ENCODE assay signal across 13 cellular contexts in genomic region chr7:89029864-89030263, GRCh38.
A peak's percentile ranks its signal among the peaks of the same experiment; 100 is the strongest.
DNase-seq lines count a peak whose midpoint lies in the region; ATAC-seq and TF ChIP-seq lines count a peak whose summit lies in the region.
"Had no signal": no experiment of that assay in that cellular context is flagged by ENCODE, and none has a peak within 500 bp of the region (broad histone marks: within the 10 kb centered on the region; RNA-seq: fewer than 3 reads in every experiment).

No MANE protein-coding gene starts in this region.

- no peak overlapping the region for H3K18ac ChIP-seq in neuronal stem cell (ENCODE audit: low read length)

- no peak overlapping the region for H2BK12ac ChIP-seq in neuronal stem cell (ENCODE audit: low read length)

- intact Hi-C loops in right lobe of liver (cut with DNase I) = no loop called here

- H3K9me3 ChIP-seq in neuronal stem cell (replicated peaks in 1 of 2; ENCODE audit: control insufficient read depth in 2 of 2, insufficient read depth in 1 of 2, low read depth in 1 of 2, low read length in 2 of 2) (no peaks in the 10 kb centered on the region), right lobe of liver (no peaks in the 10 kb centered on the region)
- H3K9me3 ChIP-seq: sigmoid colon, SJCRH30 had no signal

- ATAC-seq in right lobe of liver (no peak), GM18861 (IDR thresholded peaks at IDR 0.05; ENCODE audit: unreplicated experiment) (no peak)
- ATAC-seq: left colon; naive thymus-derived CD8-positive, alpha-beta T cell had no signal

- H2BK5ac ChIP-seq in neuronal stem cell (ENCODE audit: low read length) = no peak overlapping the region

- H3K4ac ChIP-seq in neuronal stem cell (ENCODE audit: low read length) = no peak overlapping the region

- H2AFZ ChIP-seq in neuronal stem cell (ENCODE audit: low read length) = peak overlapping the region; percentile 29

- H3K36me3 ChIP-seq in GM06990 (ENCODE audit: control insufficient read depth, insufficient read depth, low read length) (no peaks in the 10 kb centered on the region), neuronal stem cell (replicated peaks in 1 of 2; ENCODE audit: control insufficient read depth in 2 of 2, insufficient read depth in 2 of 2, low read length in 2 of 2) (no peaks in the 10 kb centered on the region), right lobe of liver (no peaks in the 10 kb centered on the region)
- H3K36me3 ChIP-seq: sigmoid colon, SJCRH30, WERI-Rb-1 had no signal

- no peak overlapping the region for H2BK15ac ChIP-seq in neuronal stem cell (ENCODE audit: low read length)

- no peak overlapping the region for H3K14ac ChIP-seq in neuronal stem cell (ENCODE audit: low read length)

- H3K27me3 ChIP-seq in GM06990 (replicated peaks; ENCODE audit: control insufficient read depth, insufficient read depth, low read length) (no peaks in the 10 kb centered on the region), neuronal stem cell (ENCODE audit: control insufficient read depth in 3 of 3, insufficient read depth in 3 of 3, low read depth in 1 of 3, low read length in 3 of 3) (no peaks in the 10 kb centered on the region), right lobe of liver (no peaks in the 10 kb centered on the region)
- H3K27me3 ChIP-seq: sigmoid colon, SJCRH30 had no signal

- no peak for TF ChIP-seq CTCF in GM06990 (IDR thresholded peaks at IDR 0.05; ENCODE audit: insufficient read depth, low read length, poor library complexity, severe bottlenecking)
- TF ChIP-seq CTCF in right lobe of liver (IDR thresholded peaks at IDR 0.05) = no peak

- no peak overlapping the region for H2AK5ac ChIP-seq in neuronal stem cell (ENCODE audit: low read depth, low read length)

- H4K8ac ChIP-seq in neuronal stem cell (ENCODE audit: low read depth, low read length) = no peak overlapping the region

- peaks cover 0 to 5% of the 10 kb centered on the region in 2 donors for H3K4me1 ChIP-seq in neuronal stem cell (ENCODE audit: control insufficient read depth in 2 of 2, insufficient read depth in 1 of 2, low read depth in 1 of 2, low read length in 2 of 2)
- no peaks in the 10 kb centered on the region for H3K4me1 ChIP-seq in right lobe of liver
- H3K4me1 ChIP-seq: sigmoid colon had no signal

- H2BK120ac ChIP-seq in neuronal stem cell (ENCODE audit: low read depth, low read length) = no peak overlapping the region

- no peak overlapping the region for H3K23ac ChIP-seq in neuronal stem cell (ENCODE audit: low read depth, low read length, poor library complexity)

- DNase-seq in GM06990 (ENCODE audit: extremely low read depth, insufficient read length) (peak; percentile 3), LoVo (ENCODE audit: low spot score) (peak; percentile 67), astrocyte of the hippocampus (ENCODE audit: low read depth, low spot score) (peak; percentile 75), neuronal stem cell (ENCODE audit: low spot score) (no peak), right lobe of liver (no peak), NCI-H510A treated with DMSO at 0.1 percent for 48 hours (lab: John Stamatoyannopoulos, UW) (no peak)
- DNase-seq: left colon; naive thymus-derived CD8-positive, alpha-beta T cell; NCI-H1694 treated with DMSO at 0.1 percent for 48 hours; sigmoid colon; WERI-Rb-1 had no signal

- TF ChIP-seq POLR2A in right lobe of liver (IDR thresholded peaks at IDR 0.05) = no peak

- H3K4me3 ChIP-seq in GM06990 (replicated peaks; ENCODE audit: low read depth, low read length) (no peak overlapping the region), neuronal stem cell (ENCODE audit: low read length in 2 of 2) (no peak overlapping the region), right lobe of liver (no peak overlapping the region)
- H3K4me3 ChIP-seq: sigmoid colon, SJCRH30 had no signal

- no peak overlapping the region for H3K9ac ChIP-seq in neuronal stem cell (ENCODE audit: low read depth, low read length, poor library complexity)

- no peak overlapping the region for H3K4me2 ChIP-seq in neuronal stem cell (ENCODE audit: insufficient read depth, low read length, poor library complexity, severe bottlenecking)

- WGBS in neuronal stem cell (ENCODE audit: extremely low coverage in 2 of 2, insufficient read length in 2 of 2, insufficient replicate concordance in 1 of 2), 2 donors = no CpG with 5 or more reads among the region's 2 CpGs
- 47% methylated on average over 2 of the region's 2 CpGs for WGBS in right lobe of liver (ENCODE audit: insufficient coverage, low coverage, low lambda C conversion rate, missing lambda C conversion rate)

- no peak overlapping the region for H4K91ac ChIP-seq in neuronal stem cell (ENCODE audit: low read depth, low read length, poor library complexity)

- H3K27ac ChIP-seq in neuronal stem cell (replicated peaks; ENCODE audit: low read length) = no peak overlapping the region
- no peak overlapping the region for H3K27ac ChIP-seq in right lobe of liver
- H3K27ac ChIP-seq: sigmoid colon, SJCRH30, WERI-Rb-1 had no signal

- H3K79me1 ChIP-seq in neuronal stem cell (ENCODE audit: low read depth, low read length) = no peaks in the 10 kb centered on the region

Comparison
In these comparisons a context has a peak if more than half of its experiments do, and no peak if none do; other contexts are left out.
1. DNase-seq: peak in GM06990 (single experiment), LoVo (single experiment) and astrocyte of the hippocampus (single experiment); none in neuronal stem cell (single experiment), right lobe of liver (0 of 3) and NCI-H510A treated with DMSO at 0.1 percent for 48 hours (single experiment).